In the genomic region with DNA sequence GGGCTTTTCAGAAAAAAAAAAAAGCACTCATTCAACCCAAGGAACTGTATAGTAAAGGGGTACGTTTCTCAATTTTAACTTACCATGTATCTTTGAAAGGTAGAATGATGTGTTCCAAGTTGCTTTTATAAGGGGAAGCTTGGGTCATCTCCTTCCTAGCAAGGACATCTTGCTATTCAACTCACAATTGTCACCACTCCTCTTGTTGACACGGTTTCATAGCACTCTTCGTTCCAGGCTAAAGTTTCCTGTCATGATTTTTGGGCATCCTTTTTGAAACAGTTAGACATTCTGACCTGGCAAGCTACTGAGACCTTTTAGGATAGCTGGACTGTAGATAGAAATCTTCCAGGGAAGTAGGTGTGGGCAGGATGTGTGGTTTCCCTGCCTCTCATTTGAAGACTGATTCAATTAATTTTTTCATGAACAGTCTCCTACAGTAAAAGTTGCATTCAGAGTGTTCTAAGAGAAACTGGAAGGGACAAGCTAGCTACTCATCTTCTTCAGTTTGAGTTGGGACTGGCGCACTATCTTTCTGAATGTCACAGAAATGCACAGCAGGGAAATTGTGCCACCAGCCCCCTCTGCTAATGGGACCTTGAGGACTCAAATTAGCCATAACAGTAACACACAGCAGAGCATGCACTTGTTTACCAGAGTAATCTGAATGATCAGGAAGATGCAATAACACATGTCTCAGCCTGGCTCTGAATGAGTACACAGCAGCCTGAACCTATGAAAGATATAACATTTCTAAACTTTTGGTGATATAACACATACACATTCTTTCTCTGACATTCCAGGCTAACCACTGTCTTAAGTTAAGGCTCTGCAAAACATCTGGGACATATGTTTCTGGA, we compare ENCODE assay signal across 16 cellular contexts. TPM values are rescaled to one million over a fixed set of nuclear protein-coding genes. Genes with fewer than 3 reads are reported as not detected.
DNase-seq lines count a peak whose midpoint lies in the region; ATAC-seq and TF ChIP-seq lines count a peak whose summit lies in the region.
"Had no signal": no experiment of that assay in that cellular context is flagged by ENCODE, and none has a peak within 500 bp of the region (broad histone marks: within the 10 kb centered on the region; RNA-seq: fewer than 3 reads in every experiment).

No MANE protein-coding gene starts in this region.

- H2AK9ac ChIP-seq in IMR-90 (replicated peaks; ENCODE audit: low read depth, low read length, poor library complexity): no peak overlapping the region

- no peak overlapping the region; the same call in 1 of the 2 replicates for H4K91ac ChIP-seq in IMR-90 (ENCODE audit: insufficient read depth, low read depth, low read length)
- H4K91ac ChIP-seq in mesenchymal stem cell (ENCODE audit: low read length): no peak overlapping the region

- H3K4me3 Mint-ChIP-seq in CD8-positive, alpha-beta memory T cell: no peak overlapping the region
- H3K4me3 Mint-ChIP-seq: immature natural killer cell had no signal

- dilution Hi-C loops in IMR-90 (cut with HindIII; ENCODE audit: low sequenced_read_pairs, unreplicated experiment): no loop called here

- H3K4me1 ChIP-seq in IMR-90 (ENCODE audit: control insufficient read depth, insufficient read depth, low read length): peaks cover 12% of the 10 kb centered on the region
- H3K4me1 ChIP-seq in mesenchymal stem cell (ENCODE audit: control insufficient read depth, insufficient read depth, low read depth, low read length): peaks cover 2% of the 10 kb centered on the region
- peaks cover 9% of the 10 kb centered on the region for H3K4me1 ChIP-seq in suprapubic skin
- no peaks in the 10 kb centered on the region for H3K4me1 ChIP-seq in CD8-positive, alpha-beta memory T cell (ENCODE audit: insufficient read depth, low read length)
- H3K4me1 ChIP-seq in effector memory CD4-positive, alpha-beta T cell (ENCODE audit: control insufficient read depth, insufficient read depth, low read length, poor library complexity, severe bottlenecking): no peaks in the 10 kb centered on the region

- H2BK12ac ChIP-seq in mesenchymal stem cell (ENCODE audit: low read length in 2 of 2): no peak overlapping the region

- H3K23ac ChIP-seq in IMR-90 (ENCODE audit: low read depth, low read length): peak overlapping the region; percentile 25; the same call in 1 of the 2 replicates
- no peak overlapping the region for H3K23ac ChIP-seq in mesenchymal stem cell (ENCODE audit: low read length in 2 of 2)

- in situ Hi-C loops in IMR-90 (cut with MboI; ENCODE audit: low sequenced_read_pairs): no loop called here

- no peaks in the 10 kb centered on the region for H3K9me3 ChIP-seq in IMR-90 (ENCODE audit: control insufficient read depth, insufficient read depth, low read length)
- H3K9me3 ChIP-seq in mesenchymal stem cell (ENCODE audit: control insufficient read depth, low read length): no peaks in the 10 kb centered on the region
- no peaks in the 10 kb centered on the region for H3K9me3 ChIP-seq in suprapubic skin
- no peaks in the 10 kb centered on the region for H3K9me3 ChIP-seq in CD8-positive, alpha-beta memory T cell (ENCODE audit: low read length)
- no peaks in the 10 kb centered on the region for H3K9me3 ChIP-seq in effector memory CD4-positive, alpha-beta T cell (ENCODE audit: control insufficient read depth, low read length)
- H3K9me3 ChIP-seq: SJSA1 had no signal

- peak overlapping the region; percentile 20; the same call in 1 of the 2 replicates for H3K18ac ChIP-seq in IMR-90 (ENCODE audit: low read depth, low read length)
- peak overlapping the region in 1 of 2 experiments; percentile 37 for H3K18ac ChIP-seq in mesenchymal stem cell (ENCODE audit: low read depth in 1 of 2, low read length in 2 of 2)

- peaks cover 0 to 4% (median 2%) of the 10 kb centered on the region in 3 donors for H3K4me1 Mint-ChIP-seq in CD8-positive, alpha-beta memory T cell
- H3K4me1 Mint-ChIP-seq: immature natural killer cell had no signal

- H3K9ac ChIP-seq in IMR-90 (ENCODE audit: low read depth, low read length) (no peak overlapping the region), mesenchymal stem cell (ENCODE audit: low read length) (no peak overlapping the region)

- H2AK5ac ChIP-seq in IMR-90 (ENCODE audit: low read depth, low read length) (peak overlapping the region; percentile 47; the same call in 1 of the 2 replicates), mesenchymal stem cell (ENCODE audit: low read length, severe bottlenecking) (no peak overlapping the region)

- no peaks in the 10 kb centered on the region for H3K27me3 Mint-ChIP-seq in CD8-positive, alpha-beta memory T cell

- peak; percentile 87 for ATAC-seq in IMR-90 (ENCODE audit: low read depth)
- no peak for ATAC-seq in GM18873 (IDR thresholded peaks at IDR 0.05; ENCODE audit: low FRiP score, unreplicated experiment)
- ATAC-seq in GM18505 (IDR thresholded peaks at IDR 0.05; ENCODE audit: unreplicated experiment): no peak
- ATAC-seq: activated CD4-positive, CD25-positive, alpha-beta regulatory T cell treated with anti-CD3 and anti-CD28 coated beads, Interleukin-2, amount 50 U/mL, for 24 hours had no signal

- H3K27me3 ChIP-seq in IMR-90 (ENCODE audit: control insufficient read depth, insufficient read depth, low read length) (no peaks in the 10 kb centered on the region), mesenchymal stem cell (ENCODE audit: control insufficient read depth in 1 of 2, insufficient read depth in 1 of 2, low read length in 2 of 2) (no peaks in the 10 kb centered on the region), suprapubic skin (no peaks in the 10 kb centered on the region)
- H3K27me3 ChIP-seq in CD8-positive, alpha-beta memory T cell (ENCODE audit: insufficient read depth, low read length, poor library complexity, severe bottlenecking): no peaks in the 10 kb centered on the region
- no peaks in the 10 kb centered on the region for H3K27me3 ChIP-seq in effector memory CD4-positive, alpha-beta T cell (replicated peaks; ENCODE audit: control insufficient read depth, insufficient read depth, low read length, poor library complexity, severe bottlenecking)
- H3K27me3 ChIP-seq: SJSA1 had no signal

- H2BK120ac ChIP-seq in IMR-90 (ENCODE audit: low read depth, low read length) (peak overlapping the region; percentile 11), mesenchymal stem cell (ENCODE audit: low read depth, low read length) (no peak overlapping the region)

- no peak for TF ChIP-seq POLR2A in IMR-90 (IDR thresholded peaks at IDR 0.05; ENCODE audit: low read depth, low read length)
- TF ChIP-seq POLR2A in suprapubic skin (IDR thresholded peaks at IDR 0.05): no peak
- TF ChIP-seq POLR2A in GM18505 (IDR thresholded peaks at IDR 0.05; ENCODE audit: borderline replicate concordance, extremely low read depth, insufficient read depth, insufficient read length): no peak

- BruUV-seq in IMR-90 (replicated peaks; lab: Mats Ljungman, UMichigan): no TSS peak

- DNase-seq in IMR-90 (peak; percentile 81), fibroblast of gingiva (ENCODE audit: low read depth) (peak; percentile 65), mesenchymal stem cell (peak; percentile 68), suprapubic skin (ENCODE audit: low spot score in 2 of 2) (no peak)
- DNase-seq in CD8-positive, alpha-beta memory T cell: no peak
- DNase-seq in effector memory CD4-positive, alpha-beta T cell: no peak
- DNase-seq: COR-L47; H7; immature natural killer cell; NCI-H1417; stimulated activated CD4-positive, alpha-beta T cell treated with anti-CD3 and anti-CD28 coated beads, Interleukin-2, amount 100 ng/mL, for 24 hours; stimulated activated naive CD4-positive, alpha-beta T cell had no signal

- H3K9me1 ChIP-seq in IMR-90 (ENCODE audit: insufficient read depth, low read length): peaks cover 3% of the 10 kb centered on the region; the same call in 1 of the 2 replicates

- H2AFZ ChIP-seq in IMR-90 (replicated peaks; ENCODE audit: low read length, poor library complexity) (no peak overlapping the region), mesenchymal stem cell (ENCODE audit: low read depth, low read length) (no peak overlapping the region)

- no peak overlapping the region for H3K4me3 ChIP-seq in IMR-90 (ENCODE audit: insufficient read depth, low read depth, low read length)
- no peak overlapping the region for H3K4me3 ChIP-seq in mesenchymal stem cell (ENCODE audit: insufficient read depth in 1 of 2, low read depth in 1 of 2, low read length in 2 of 2)
- no peak overlapping the region for H3K4me3 ChIP-seq in suprapubic skin
- H3K4me3 ChIP-seq in CD8-positive, alpha-beta memory T cell (ENCODE audit: low read length): no peak overlapping the region
- H3K4me3 ChIP-seq in effector memory CD4-positive, alpha-beta T cell (ENCODE audit: insufficient read depth, low read depth, low read length, poor library complexity, severe bottlenecking): no peak overlapping the region
- H3K4me3 ChIP-seq: SJSA1 had no signal

- no peak for TF ChIP-seq RAD21 in IMR-90 (IDR thresholded peaks at IDR 0.05; ENCODE audit: low read length)

- TF ChIP-seq EP300 in suprapubic skin (IDR thresholded peaks at IDR 0.05): no peak

- H3K4me2 ChIP-seq in IMR-90 (ENCODE audit: low read depth, low read length): peak overlapping the region; percentile 2; the same call in 1 of the 2 replicates
- H3K4me2 ChIP-seq in mesenchymal stem cell (ENCODE audit: low read length, poor library complexity, severe bottlenecking): no peak overlapping the region

- TF ChIP-seq CTCF in IMR-90 (conservative IDR thresholded peaks at IDR 0.05; ENCODE audit: low read depth, low read length) (no peak), suprapubic skin (IDR thresholded peaks at IDR 0.05) (no peak)

- H3K14ac ChIP-seq in IMR-90 (replicated peaks; ENCODE audit: low read depth, low read length) (peak overlapping the region; percentile 26; the same call in 1 of the 2 replicates), mesenchymal stem cell (ENCODE audit: low read length in 2 of 2) (no peak overlapping the region)

- H3K79me1 ChIP-seq in IMR-90 (ENCODE audit: low read depth in 1 of 2, low read length in 2 of 2) (peaks cover 0 to 6% of the 10 kb centered on the region in 2 experiments; a peak in 1 of 4 replicates), mesenchymal stem cell (replicated peaks; ENCODE audit: low read length, poor library complexity, severe bottlenecking) (no peaks in the 10 kb centered on the region)

- peak overlapping the region; percentile 10; the same call in 1 of the 3 replicates for H2BK15ac ChIP-seq in IMR-90 (ENCODE audit: low read depth, low read length)
- no peak overlapping the region for H2BK15ac ChIP-seq in mesenchymal stem cell (ENCODE audit: low read depth, poor library complexity, severe bottlenecking)

- intact Hi-C loops in IMR-90 (cut with micrococcal nuclease): no loop called here

- H3K9me3 Mint-ChIP-seq in CD8-positive, alpha-beta memory T cell: no peaks in the 10 kb centered on the region
- H3K9me3 Mint-ChIP-seq: immature natural killer cell had no signal

- peaks cover 0 to 2% (median 0%) of the 10 kb centered on the region in 3 donors for H3K36me3 Mint-ChIP-seq in CD8-positive, alpha-beta memory T cell

- peak overlapping the region; percentile 22; the same call in 1 of the 2 replicates for H4K5ac ChIP-seq in IMR-90 (ENCODE audit: low read depth, low read length)

- no CpG with 5 or more reads among the region's 4 CpGs for WGBS in IMR-90 (ENCODE audit: extremely low coverage in 2 of 2, insufficient read length in 1 of 2), 2 experiments
- 73% methylated on average over 3 of the region's 4 CpGs for WGBS in mesenchymal stem cell
- WGBS in suprapubic skin: 75% methylated on average over 4 of the region's 4 CpGs

- H3K4ac ChIP-seq in IMR-90 (ENCODE audit: low read depth, low read length) (peak overlapping the region; percentile 24; the same call in 1 of the 2 replicates), mesenchymal stem cell (ENCODE audit: low read depth in 1 of 2, low read length in 2 of 2) (no peak overlapping the region)

- POLR2A ChIA-PET in IMR-90 (lab: Charles Lee; ENCODE audit: unreplicated experiment): no interaction called here
- POLR2A ChIA-PET in CD8-positive, alpha-beta memory T cell (lab: Charles Lee): no interaction called here

- H3K36me3 ChIP-seq in IMR-90 (ENCODE audit: control insufficient read depth, insufficient read depth, low read length) (no peaks in the 10 kb centered on the region), mesenchymal stem cell (ENCODE audit: control insufficient read depth in 1 of 2, insufficient read depth in 2 of 2, low read depth in 1 of 2, low read length in 2 of 2) (no peaks in the 10 kb centered on the region), suprapubic skin (no peaks in the 10 kb centered on the region)
- no peaks in the 10 kb centered on the region for H3K36me3 ChIP-seq in CD8-positive, alpha-beta memory T cell (ENCODE audit: insufficient read depth, low read length)
- no peaks in the 10 kb centered on the region for H3K36me3 ChIP-seq in effector memory CD4-positive, alpha-beta T cell (ENCODE audit: control insufficient read depth, insufficient read depth, low read length)
- H3K36me3 ChIP-seq: SJSA1 had no signal

- 0 out of 4 replicates have a peak overlapping the region, but pooled peaks of 1 of the 2 experiments have one; percentile 11 for H4K8ac ChIP-seq in IMR-90 (ENCODE audit: low read depth in 2 of 2, low read length in 2 of 2)
- H4K8ac ChIP-seq in mesenchymal stem cell (ENCODE audit: low read length): no peak overlapping the region

- peak overlapping the region in 2 of 8 donors; percentile 6 to 92 for H3K27ac Mint-ChIP-seq in CD8-positive, alpha-beta memory T cell

- CTCF ChIA-PET in IMR-90 (lab: Yijun Ruan, JAX): interaction anchor here (0.6 to 0.8 kb wide), 3 partner anchors 37 to 139 kb away, joined by 3 to 6 read pairs (median 5); no protein-coding TSS in a partner anchor
- CTCF ChIA-PET in CD8-positive, alpha-beta memory T cell (lab: Charles Lee): interaction anchor here (1.1 kb wide), 1 partner anchor 8 kb away, joined by 3 read pairs; no protein-coding TSS in a partner anchor

- H3K27ac ChIP-seq in IMR-90 (ENCODE audit: insufficient read depth, low read length) (no peak overlapping the region), mesenchymal stem cell (ENCODE audit: low read length, poor library complexity, severe bottlenecking) (no peak overlapping the region), suprapubic skin (peak overlapping the region; percentile 10)
- no peak overlapping the region for H3K27ac ChIP-seq in CD8-positive, alpha-beta memory T cell (ENCODE audit: low read depth, low read length)
- no peak overlapping the region for H3K27ac ChIP-seq in effector memory CD4-positive, alpha-beta T cell (ENCODE audit: insufficient read depth, low read length, poor library complexity, severe bottlenecking)
- H3K27ac ChIP-seq: SJSA1 had no signal

- no peaks in the 10 kb centered on the region for H4K20me1 ChIP-seq in IMR-90 (ENCODE audit: insufficient read depth, low read length)

- peak overlapping the region; percentile 34 for H2BK20ac ChIP-seq in IMR-90 (ENCODE audit: low read depth, low read length)

- H3K56ac ChIP-seq in IMR-90 (ENCODE audit: extremely low read depth, insufficient read depth, low read length): no peak overlapping the region; the same call in 1 of the 2 replicates

- H2BK5ac ChIP-seq in IMR-90 (ENCODE audit: low read depth, low read length, poor library complexity, severe bottlenecking): no peak overlapping the region
- H2BK5ac ChIP-seq in mesenchymal stem cell (ENCODE audit: low read depth, low read length, poor library complexity, severe bottlenecking): no peak overlapping the region

RNA-seq across cellular contexts. Expression of gene CNN3, which starts 53.4 kb away (rescaled TPM):
- 552 and 592 TPM in 2 replicates for total RNA-seq in IMR-90 (2012; rRNA removed)
- polyA plus RNA-seq in IMR-90 (2012; rRNA removed): 214 and 249 TPM in 2 replicates
- polyA plus RNA-seq in IMR-90 (2012; cell fraction: cytosol; rRNA removed): 118 and 124 TPM in 2 replicates
- 47.8 and 219 TPM in 2 replicates for polyA plus RNA-seq in IMR-90 (2012; cell fraction: nucleus; rRNA removed; ENCODE audit: low replicate concordance)
- polyA plus RNA-seq in mesenchymal stem cell (2013, experiment 1 of 2): 226 TPM
- polyA plus RNA-seq in mesenchymal stem cell (2013, experiment 2 of 2): 232 TPM
- 10 to 100 TPM; 52.3 to 73.7 (median 58.6) TPM for total RNA-seq in suprapubic skin
- 1 to 10 TPM; 1.6 to 2.3 TPM for total RNA-seq in CD8-positive, alpha-beta memory T cell
- polyA plus RNA-seq in CD8-positive, alpha-beta memory T cell: 2.8 TPM

Comparison
In these comparisons a context has a peak if more than half of its experiments do, and no peak if none do; other contexts are left out.
1. DNase-seq: peak in IMR-90 (single experiment), fibroblast of gingiva (single experiment) and mesenchymal stem cell (single experiment); none in suprapubic skin (0 of 2), CD8-positive, alpha-beta memory T cell (0 of 5) and effector memory CD4-positive, alpha-beta T cell (0 of 3).
2. RNA of gene CNN3, which starts 53.4 kb away (total RNA-seq): 552 to 592 TPM in IMR-90 and 52.3 to 73.7 TPM in suprapubic skin; 1.6 to 2.3 TPM in CD8-positive, alpha-beta memory T cell; every median in the first group is over 10 times any median in the second.